Comparison of ENCODE assay signal across 8 cellular contexts in the genomic region with DNA sequence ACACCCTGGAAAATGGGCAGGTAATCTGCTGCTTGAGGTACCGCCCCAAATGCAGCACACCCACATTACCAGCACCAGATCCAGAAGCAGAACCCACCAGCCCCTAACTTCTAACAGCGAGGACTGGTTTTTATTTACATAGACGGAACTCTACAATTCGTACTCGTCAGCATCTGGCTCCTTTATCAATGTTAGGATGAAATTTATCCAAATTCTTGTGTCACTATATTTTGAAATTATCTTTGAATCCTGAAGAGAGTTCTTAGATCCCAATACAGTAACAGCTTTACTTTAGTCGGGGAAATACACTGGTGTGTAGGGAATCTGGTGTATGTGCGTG. TPM values are rescaled to one million over a fixed set of nuclear protein-coding genes. Genes with fewer than 3 reads are reported as not detected.
DNase-seq lines count a peak whose midpoint lies in the region; ATAC-seq and TF ChIP-seq lines count a peak whose summit lies in the region.

No MANE protein-coding gene starts in this region.

- WGBS in esophagus, 2 donors: 48 to 49% methylated on average over 7 of the region's 7 CpGs

- peaks cover 28% of the 10 kb centered on the region for H3K36me3 ChIP-seq in DND-41 (ENCODE audit: insufficient read depth, low read length)
- H3K36me3 ChIP-seq in esophagus (ENCODE audit: control insufficient read depth in 2 of 2, insufficient read depth in 2 of 2, low read length in 1 of 2): peaks cover 3 to 11% of the 10 kb centered on the region in 2 donors

- H3K27ac ChIP-seq in DND-41 (ENCODE audit: low read length) (peak overlapping the region; percentile 72), RWPE1 (peak overlapping the region; percentile 77), esophagus (ENCODE audit: low read depth in 2 of 2, low read length in 1 of 2) (peak overlapping the region; percentile 65 to 85)

- H3K79me2 ChIP-seq in DND-41 (ENCODE audit: insufficient read depth, low read length): peaks cover 20% of the 10 kb centered on the region

- H3K4me1 Mint-ChIP-seq in progenitor cell of endocrine pancreas (ENCODE audit: low read depth): peaks cover 1% of the 10 kb centered on the region

- no peaks in the 10 kb centered on the region for H4K20me1 ChIP-seq in DND-41 (ENCODE audit: insufficient read depth, low read length)

- H3K27me3 Mint-ChIP-seq in progenitor cell of endocrine pancreas: peaks cover 3% of the 10 kb centered on the region

- H3K4me2 ChIP-seq in DND-41 (ENCODE audit: insufficient read depth, low read length): peak overlapping the region; percentile 80

- peaks cover 5% of the 10 kb centered on the region for H3K36me3 Mint-ChIP-seq in progenitor cell of endocrine pancreas (ENCODE audit: insufficient read depth)

- H3K9me3 Mint-ChIP-seq in progenitor cell of endocrine pancreas (ENCODE audit: low read depth): no peaks in the 10 kb centered on the region

- H3K4me3 Mint-ChIP-seq in progenitor cell of endocrine pancreas (ENCODE audit: low read depth): peak overlapping the region; percentile 96

- H3K4me1 ChIP-seq in DND-41 (ENCODE audit: insufficient read depth, low read length): peaks cover 29% of the 10 kb centered on the region
- peaks cover 0 to 3% of the 10 kb centered on the region in 2 donors for H3K4me1 ChIP-seq in esophagus (ENCODE audit: control insufficient read depth in 2 of 2, insufficient read depth in 2 of 2, low read length in 1 of 2)

- TF ChIP-seq CTCF in DND-41 (IDR thresholded peaks at IDR 0.05; ENCODE audit: borderline replicate concordance, extremely low read depth, low read length, poor library complexity, severe bottlenecking) (no peak), RWPE1 (conservative IDR thresholded peaks at IDR 0.05; ENCODE audit: low read depth) (no peak), progenitor cell of endocrine pancreas (IDR thresholded peaks at IDR 0.05; ENCODE audit: unreplicated experiment) (no peak)

- no peaks in the 10 kb centered on the region for H3K9me3 ChIP-seq in DND-41 (ENCODE audit: insufficient read depth, low read length, severe bottlenecking)
- H3K9me3 ChIP-seq in esophagus (ENCODE audit: control insufficient read depth in 2 of 2, insufficient read depth in 1 of 2, low read depth in 1 of 2, low read length in 1 of 2): no peaks in the 10 kb centered on the region

- peak overlapping the region; percentile 38 to 83 for H3K4me3 ChIP-seq in DND-41 (ENCODE audit: low read depth in 1 of 2, low read length in 2 of 2)
- peak overlapping the region; percentile 81 to 84 for H3K4me3 ChIP-seq in esophagus (ENCODE audit: low read depth in 1 of 2, low read length in 2 of 2)

- H2AFZ ChIP-seq in DND-41 (ENCODE audit: low read depth, low read length): peak overlapping the region; percentile 89

- H3K27me3 ChIP-seq in DND-41 (ENCODE audit: insufficient read depth, low read length, poor library complexity): no peaks in the 10 kb centered on the region
- H3K27me3 ChIP-seq in esophagus (ENCODE audit: control insufficient read depth in 1 of 2, insufficient read depth in 2 of 2, low read length in 2 of 2): no peaks in the 10 kb centered on the region

- CTCF ChIA-PET in RWPE1 (lab: Yijun Ruan, JAX): no interaction called here

- DNase-seq in DND-41 (no peak), RWPE1 (ENCODE audit: low spot score) (no peak), progenitor cell of endocrine pancreas (ENCODE audit: low spot score, unreplicated experiment) (no peak), cerebellum (ENCODE audit: low spot score) (no peak), superior temporal gyrus (ENCODE audit: extremely low spot score) (no peak), COLO668 (lab: John Stamatoyannopoulos, UW; ENCODE audit: unreplicated experiment) (no peak)

- ATAC-seq in DND-41 (ENCODE audit: insufficient read depth, low read depth) (no peak), GM18511 (IDR thresholded peaks at IDR 0.05; ENCODE audit: unreplicated experiment) (no peak)

- peak overlapping the region; percentile 64 for H3K9ac ChIP-seq in DND-41 (ENCODE audit: low read depth, low read length)

- POLR2A ChIA-PET in RWPE1 (lab: Yijun Ruan, JAX; ENCODE audit: low non-redundant PET): no interaction called here

- H3K27ac Mint-ChIP-seq in progenitor cell of endocrine pancreas: peak overlapping the region; percentile 98

RNA-seq across cellular contexts. Expression of gene ALG1, which starts 0.3 kb away (rescaled TPM):
- 10 to 100 TPM in 1 of 2 donors, 1 to 10 TPM in 1; 7.6 to 12.5 TPM for polyA plus RNA-seq in esophagus
- 28.4 and 30.8 TPM in 2 replicates for total RNA-seq in progenitor cell of endocrine pancreas
- total RNA-seq in cerebellum: 11.4 TPM

RNA-seq across cellular contexts. Expression of gene C16orf89, which starts 5.6 kb away (rescaled TPM):
- under 1 TPM; 0.26 to 0.88 TPM for polyA plus RNA-seq in esophagus
- total RNA-seq in progenitor cell of endocrine pancreas (not detected in 2 replicates), cerebellum (6.9 TPM)

RNA-seq across cellular contexts. Expression of gene EEF2KMT, which starts 26.3 kb away (rescaled TPM):
- polyA plus RNA-seq in esophagus: 1 to 10 TPM; 4.4 to 8.4 TPM
- total RNA-seq in progenitor cell of endocrine pancreas (11.2 and 13.7 TPM in 2 replicates), cerebellum (4.0 TPM)

RNA-seq across cellular contexts. Expression of gene NAGPA, which starts 37.6 kb away (rescaled TPM):
- polyA plus RNA-seq in esophagus: 1 to 10 TPM; 5.5 to 9.6 TPM
- total RNA-seq in progenitor cell of endocrine pancreas (28.4 and 29.2 TPM in 2 replicates), cerebellum (5.4 TPM)
